In the genomic region with DNA sequence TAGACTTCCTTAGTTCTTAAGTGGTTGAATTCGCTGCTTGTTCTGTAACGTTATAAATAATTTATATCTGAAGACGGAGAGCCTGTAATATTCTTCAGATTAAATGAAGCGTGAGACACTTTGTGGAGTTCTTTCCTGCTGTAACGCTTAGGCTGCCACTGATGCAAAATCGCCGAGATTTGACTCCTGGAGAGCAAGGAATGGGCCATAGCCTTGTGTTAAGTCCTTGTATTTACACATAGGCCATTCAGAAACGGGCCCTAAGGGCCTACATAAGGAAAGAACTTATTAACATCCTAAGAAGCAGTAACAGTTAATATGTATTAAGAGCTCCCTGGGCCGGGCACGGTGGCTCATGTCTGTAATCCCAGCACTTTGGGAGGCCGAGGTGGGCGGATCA, we compare ENCODE assay signal across 8 cellular contexts. TPM values are rescaled to one million over a fixed set of nuclear protein-coding genes. Genes with fewer than 3 reads are reported as not detected.
DNase-seq lines count a peak whose midpoint lies in the region; ATAC-seq, FAIRE-seq and TF ChIP-seq lines count a peak whose summit lies in the region.

No MANE protein-coding gene starts in this region.

- H3K36me3 Mint-ChIP-seq in T-helper 1 cell treated with Interleukin-12 subunit alpha and Interleukin-12 subunit beta and Interleukin-4 antibody, amounts not matched to agents 30 μg/mL and 1 μg/mL, for 36 hours (ENCODE audit: low read depth), result peaks cover 12% of the 10 kb centered on the region
- H3K36me3 Mint-ChIP-seq in activated T-helper 1 cell treated with anti-CD3 and anti-CD28 coated beads, Interleukin-12 subunit alpha, Interleukin-12 subunit beta, Interleukin-2, Interleukin-4 antibody, amounts not matched to agents 30 ng/mL and 10 ng/mL and 1 ng/mL, durations not matched to agents 14 hours and 24 hours and 36 hours (ENCODE audit: low read depth), result peaks cover 21% of the 10 kb centered on the region

- H3K4me1 Mint-ChIP-seq in T-helper 1 cell treated with Interleukin-12 subunit alpha and Interleukin-12 subunit beta and Interleukin-4 antibody, amounts not matched to agents 30 μg/mL and 1 μg/mL, for 36 hours (ENCODE audit: low read depth), result peaks cover 23% of the 10 kb centered on the region
- peaks cover 21% of the 10 kb centered on the region for H3K4me1 Mint-ChIP-seq in activated T-helper 1 cell treated with anti-CD3 and anti-CD28 coated beads, Interleukin-12 subunit alpha, Interleukin-12 subunit beta, Interleukin-2, Interleukin-4 antibody, amounts not matched to agents 30 ng/mL and 10 ng/mL and 1 ng/mL, durations not matched to agents 14 hours and 24 hours and 36 hours (ENCODE audit: low read depth)

- TF ChIP-seq CTCF in keratinocyte (optimal IDR thresholded peaks at IDR 0.05 in 1 of 3, IDR thresholded peaks at IDR 0.05 in 1 of 3, conservative IDR thresholded peaks at IDR 0.05 in 1 of 3; ENCODE audit: extremely low read depth in 1 of 3, insufficient read depth in 2 of 3, low read length in 3 of 3), result no peak
- TF ChIP-seq CTCF in GM10248 (IDR thresholded peaks at IDR 0.05; ENCODE audit: control extremely low read depth, extremely low read depth, low read depth, missing control alignments), result no peak

- H3K4me3 Mint-ChIP-seq in T-helper 1 cell treated with Interleukin-12 subunit alpha and Interleukin-12 subunit beta and Interleukin-4 antibody, amounts not matched to agents 30 μg/mL and 1 μg/mL, for 36 hours, result peak overlapping the region; percentile 96
- H3K4me3 Mint-ChIP-seq in activated T-helper 1 cell treated with anti-CD3 and anti-CD28 coated beads, Interleukin-12 subunit alpha, Interleukin-12 subunit beta, Interleukin-2, Interleukin-4 antibody, amounts not matched to agents 30 ng/mL and 10 ng/mL and 1 ng/mL, durations not matched to agents 14 hours and 24 hours and 36 hours, result peak overlapping the region; percentile 98

- peaks cover 9 to 22% of the 10 kb centered on the region in 2 experiments for H3K36me3 ChIP-seq in keratinocyte (ENCODE audit: control insufficient read depth in 2 of 2, extremely low read depth in 1 of 2, insufficient read depth in 2 of 2, low read length in 2 of 2)
- peaks cover 0 to 5% of the 10 kb centered on the region in 2 donors for H3K36me3 ChIP-seq in stomach smooth muscle (ENCODE audit: control insufficient read depth in 2 of 2, insufficient read depth in 2 of 2, low read length in 2 of 2)

- H4K20me1 ChIP-seq in keratinocyte (ENCODE audit: control insufficient read depth, extremely low read depth, insufficient read depth, low read length), result peaks cover 9% of the 10 kb centered on the region

- H3K9me1 ChIP-seq in keratinocyte (ENCODE audit: control insufficient read depth, extremely low read depth, insufficient read depth, low read length), result peaks cover 5% of the 10 kb centered on the region

- no peak for ATAC-seq in GM19035 (IDR thresholded peaks at IDR 0.05; ENCODE audit: unreplicated experiment)

- POLR2A ChIA-PET in GM10248 (lab: Yijun Ruan, JAX), result no interaction called here

- peak overlapping the region; percentile 98 for H3K4me2 ChIP-seq in keratinocyte (ENCODE audit: control insufficient read depth, extremely low read depth, insufficient read depth, low read depth, low read length)

- FAIRE-seq in keratinocyte (lab: Jason Lieb, UNC), result no peak

- H3K4me1 ChIP-seq in keratinocyte (ENCODE audit: control insufficient read depth, extremely low read depth, insufficient read depth, low read length) (peaks cover 30% of the 10 kb centered on the region), stomach smooth muscle (ENCODE audit: control insufficient read depth, insufficient read depth, low read length) (peaks cover 35% of the 10 kb centered on the region)

- no peak overlapping the region for H2AFZ ChIP-seq in keratinocyte (ENCODE audit: control insufficient read depth, low read length)

- peak overlapping the region; percentile 91 for H3K27ac Mint-ChIP-seq in T-helper 1 cell treated with Interleukin-12 subunit alpha and Interleukin-12 subunit beta and Interleukin-4 antibody, amounts not matched to agents 30 μg/mL and 1 μg/mL, for 36 hours
- peak overlapping the region; percentile 97 for H3K27ac Mint-ChIP-seq in activated T-helper 1 cell treated with anti-CD3 and anti-CD28 coated beads, Interleukin-12 subunit alpha, Interleukin-12 subunit beta, Interleukin-2, Interleukin-4 antibody, amounts not matched to agents 30 ng/mL and 10 ng/mL and 1 ng/mL, durations not matched to agents 14 hours and 24 hours and 36 hours

- H3K27ac ChIP-seq in keratinocyte (ENCODE audit: control insufficient read depth, insufficient read depth, low read length) (peak overlapping the region; percentile 83), stomach smooth muscle (ENCODE audit: low read length) (peak overlapping the region; percentile 79)

- DNase-seq in T-helper 1 cell, result no peak
- no peak for DNase-seq in activated T-helper 1 cell treated with anti-CD3 and anti-CD28 coated beads, Interleukin-12 subunit alpha, Interleukin-12 subunit beta, Interleukin-2, Interleukin-4 antibody, amounts not matched to agents 30 ng/mL and 10 ng/mL and 1 ng/mL, durations not matched to agents 14 hours and 24 hours and 36 hours (ENCODE audit: low spot score)
- no peak for DNase-seq in keratinocyte (ENCODE audit: low read depth, low spot score)
- no peak for DNase-seq in G401 (ENCODE audit: low spot score)
- DNase-seq in GM10248 (ENCODE audit: extremely low spot score), result no peak

- in situ Hi-C loops in G401 (cut with HindIII; ENCODE audit: low sequenced_read_pairs), result no loop called here

- H3K27me3 ChIP-seq in keratinocyte (ENCODE audit: control insufficient read depth, extremely low read depth, insufficient read depth, low read length) (no peaks in the 10 kb centered on the region), stomach smooth muscle (ENCODE audit: control insufficient read depth in 1 of 2, insufficient read depth in 2 of 2, low read length in 2 of 2) (no peaks in the 10 kb centered on the region)

- dilution Hi-C loops in keratinocyte (cut with MboI; ENCODE audit: extremely low pct_ligation_motif_present, low sequenced_read_pairs), result no loop called here

- intact Hi-C loops in activated T-helper 1 cell treated with anti-CD3 and anti-CD28 coated beads, Interleukin-12 subunit alpha, Interleukin-12 subunit beta, Interleukin-2, Interleukin-4 antibody, amounts not matched to agents 30 ng/mL and 10 ng/mL and 1 ng/mL, durations not matched to agents 14 hours and 24 hours and 36 hours (cut with micrococcal nuclease), result loop anchor here (2.0 to 5.0 kb wide), 2 partner anchors 25 to 223 kb away; a partner anchor contains a TSS

- no peaks in the 10 kb centered on the region for H3K27me3 Mint-ChIP-seq in T-helper 1 cell treated with Interleukin-12 subunit alpha and Interleukin-12 subunit beta and Interleukin-4 antibody, amounts not matched to agents 30 μg/mL and 1 μg/mL, for 36 hours (ENCODE audit: low read depth)
- peaks cover 2% of the 10 kb centered on the region for H3K27me3 Mint-ChIP-seq in activated T-helper 1 cell treated with anti-CD3 and anti-CD28 coated beads, Interleukin-12 subunit alpha, Interleukin-12 subunit beta, Interleukin-2, Interleukin-4 antibody, amounts not matched to agents 30 ng/mL and 10 ng/mL and 1 ng/mL, durations not matched to agents 14 hours and 24 hours and 36 hours (ENCODE audit: insufficient read depth)

- H3K9me3 Mint-ChIP-seq in T-helper 1 cell treated with Interleukin-12 subunit alpha and Interleukin-12 subunit beta and Interleukin-4 antibody, amounts not matched to agents 30 μg/mL and 1 μg/mL, for 36 hours, result no peaks in the 10 kb centered on the region
- H3K9me3 Mint-ChIP-seq in activated T-helper 1 cell treated with anti-CD3 and anti-CD28 coated beads, Interleukin-12 subunit alpha, Interleukin-12 subunit beta, Interleukin-2, Interleukin-4 antibody, amounts not matched to agents 30 ng/mL and 10 ng/mL and 1 ng/mL, durations not matched to agents 14 hours and 24 hours and 36 hours, result no peaks in the 10 kb centered on the region

- H3K9ac ChIP-seq in keratinocyte (ENCODE audit: control insufficient read depth, extremely low read depth, insufficient read depth, low read length) (peak overlapping the region; percentile 96), stomach smooth muscle (ENCODE audit: low read length in 2 of 2) (peak overlapping the region; percentile 89 to 92)

- H3K4me3 ChIP-seq in keratinocyte (ENCODE audit: control insufficient read depth in 2 of 3, extremely low read depth in 1 of 3, insufficient read depth in 2 of 3, low read depth in 1 of 3, low read length in 3 of 3) (peak overlapping the region; percentile 96 to 99 (median 98)), stomach smooth muscle (ENCODE audit: low read length in 2 of 2) (peak overlapping the region; percentile 90 to 91)

- no peaks in the 10 kb centered on the region for H3K9me3 ChIP-seq in keratinocyte (ENCODE audit: control insufficient read depth, low read depth, low read length)
- H3K9me3 ChIP-seq in stomach smooth muscle (ENCODE audit: control insufficient read depth in 2 of 2, low read length in 2 of 2), result no peaks in the 10 kb centered on the region

- H3K79me2 ChIP-seq in keratinocyte (ENCODE audit: control insufficient read depth, insufficient read depth, low read length), result peaks cover 44% of the 10 kb centered on the region

- CTCF ChIA-PET in GM10248 (lab: Yijun Ruan, JAX), result interaction anchor here (1.0 kb wide), 2 partner anchors 23 to 68 kb away, joined by 3 to 4 read pairs; no protein-coding TSS in a partner anchor

RNA-seq across cellular contexts. Expression of a gene that starts 0.9 kb away (rescaled TPM):
- 63.6 and 73.3 TPM in 2 replicates for total RNA-seq in activated T-helper 1 cell treated with anti-CD3 and anti-CD28 coated beads, Interleukin-12 subunit alpha, Interleukin-12 subunit beta, Interleukin-2, Interleukin-4 antibody, amounts not matched to agents 30 ng/mL and 10 ng/mL and 1 ng/mL, durations not matched to agents 14 hours and 24 hours and 36 hours
- polyA plus RNA-seq in keratinocyte, result 35.4 to 47.4 TPM (median 36.6 TPM) in 3 replicates
- polyA plus RNA-seq in keratinocyte (2011; ENCODE audit: low read depth), result 41.4 TPM
- polyA plus RNA-seq in keratinocyte (2011; cell fraction: cytosol; rRNA removed), result 26.5 and 57.1 TPM in 2 replicates
- 15.5 and 22.9 TPM in 2 replicates for polyA plus RNA-seq in keratinocyte (2011; cell fraction: nucleus; rRNA removed)
- polyA plus RNA-seq in keratinocyte (2012; ENCODE audit: low replicate concordance), result 45.2 and 58.0 TPM in 2 replicates
- polyA minus RNA-seq in keratinocyte, result 5.1 to 9.4 TPM (median 5.2 TPM) in 3 replicates
- 42.4 TPM for polyA minus RNA-seq in keratinocyte (2011; cell fraction: cytosol; rRNA and poly(A)+ RNA removed)
- polyA minus RNA-seq in keratinocyte (2011; cell fraction: nucleus; rRNA and poly(A)+ RNA removed), result 6.1 and 10.6 TPM in 2 replicates
- total RNA-seq in G401 (2014; rRNA removed; shearing (Covaris generic)), result 101 and 105 TPM in 2 replicates

RNA-seq across cellular contexts. Expression of a gene that starts 1.2 kb away (rescaled TPM):
- total RNA-seq in activated T-helper 1 cell treated with anti-CD3 and anti-CD28 coated beads, Interleukin-12 subunit alpha, Interleukin-12 subunit beta, Interleukin-2, Interleukin-4 antibody, amounts not matched to agents 30 ng/mL and 10 ng/mL and 1 ng/mL, durations not matched to agents 14 hours and 24 hours and 36 hours, result 29.3 and 30.1 TPM in 2 replicates
- polyA plus RNA-seq in keratinocyte, result 105 to 197 TPM (median 126 TPM) in 3 replicates
- 61.1 TPM for polyA plus RNA-seq in keratinocyte (2011; ENCODE audit: low read depth)
- 211 and 254 TPM in 2 replicates for polyA plus RNA-seq in keratinocyte (2011; cell fraction: cytosol; rRNA removed)
- polyA plus RNA-seq in keratinocyte (2011; cell fraction: nucleus; rRNA removed), result 86.6 and 95.3 TPM in 2 replicates
- 148 and 244 TPM in 2 replicates for polyA plus RNA-seq in keratinocyte (2012; ENCODE audit: low replicate concordance)
- polyA minus RNA-seq in keratinocyte, result 105 to 182 TPM (median 114 TPM) in 3 replicates
- 407 TPM for polyA minus RNA-seq in keratinocyte (2011; cell fraction: cytosol; rRNA and poly(A)+ RNA removed)
- 50.0 and 54.6 TPM in 2 replicates for polyA minus RNA-seq in keratinocyte (2011; cell fraction: nucleus; rRNA and poly(A)+ RNA removed)
- total RNA-seq in G401 (2014; rRNA removed; shearing (Covaris generic)), result 111 and 146 TPM in 2 replicates

RNA-seq across cellular contexts. Expression of a gene that starts 26.4 kb away (rescaled TPM):
- 133 and 143 TPM in 2 replicates for total RNA-seq in activated T-helper 1 cell treated with anti-CD3 and anti-CD28 coated beads, Interleukin-12 subunit alpha, Interleukin-12 subunit beta, Interleukin-2, Interleukin-4 antibody, amounts not matched to agents 30 ng/mL and 10 ng/mL and 1 ng/mL, durations not matched to agents 14 hours and 24 hours and 36 hours
- 0.43 to 0.97 TPM (median 0.63 TPM) in 3 replicates for polyA plus RNA-seq in keratinocyte
- 0.26 TPM for polyA plus RNA-seq in keratinocyte (2011; ENCODE audit: low read depth)
- polyA plus RNA-seq in keratinocyte (2011; cell fraction: cytosol; rRNA removed), result 0.98 and 1.2 TPM in 2 replicates
- 3.8 and 5.4 TPM in 2 replicates for polyA plus RNA-seq in keratinocyte (2011; cell fraction: nucleus; rRNA removed)
- 1.0 and 1.3 TPM in 2 replicates for polyA plus RNA-seq in keratinocyte (2012; ENCODE audit: low replicate concordance)
- 1.1 to 3.4 TPM (median 1.3 TPM) in 3 replicates for polyA minus RNA-seq in keratinocyte
- 4.4 TPM for polyA minus RNA-seq in keratinocyte (2011; cell fraction: cytosol; rRNA and poly(A)+ RNA removed)
- 1.5 and 3.3 TPM in 2 replicates for polyA minus RNA-seq in keratinocyte (2011; cell fraction: nucleus; rRNA and poly(A)+ RNA removed)
- total RNA-seq in G401 (2014; rRNA removed; shearing (Covaris generic)), result 1.0 and 12.9 TPM in 2 replicates

RNA-seq across cellular contexts. Expression of a gene that starts 33.0 kb away (rescaled TPM):
- total RNA-seq in activated T-helper 1 cell treated with anti-CD3 and anti-CD28 coated beads, Interleukin-12 subunit alpha, Interleukin-12 subunit beta, Interleukin-2, Interleukin-4 antibody, amounts not matched to agents 30 ng/mL and 10 ng/mL and 1 ng/mL, durations not matched to agents 14 hours and 24 hours and 36 hours, result 47.5 and 55.3 TPM in 2 replicates
- polyA plus RNA-seq in keratinocyte, result 7.4 to 10.3 TPM (median 10.2 TPM) in 3 replicates
- polyA plus RNA-seq in keratinocyte (2011; ENCODE audit: low read depth), result 4.1 TPM
- polyA plus RNA-seq in keratinocyte (2011; cell fraction: cytosol; rRNA removed), result 5.6 and 6.5 TPM in 2 replicates
- 16.0 and 21.7 TPM in 2 replicates for polyA plus RNA-seq in keratinocyte (2011; cell fraction: nucleus; rRNA removed)
- 10.6 and 12.6 TPM in 2 replicates for polyA plus RNA-seq in keratinocyte (2012; ENCODE audit: low replicate concordance)
- 7.1 to 9.1 TPM (median 8.1 TPM) in 3 replicates for polyA minus RNA-seq in keratinocyte
- polyA minus RNA-seq in keratinocyte (2011; cell fraction: cytosol; rRNA and poly(A)+ RNA removed), result 13.0 TPM
- 11.8 and 13.7 TPM in 2 replicates for polyA minus RNA-seq in keratinocyte (2011; cell fraction: nucleus; rRNA and poly(A)+ RNA removed)
- total RNA-seq in G401 (2014; rRNA removed; shearing (Covaris generic)), result 22.2 and 28.2 TPM in 2 replicates

RNA-seq across cellular contexts. Expression of a gene that starts 33.5 kb away (rescaled TPM):
- total RNA-seq in activated T-helper 1 cell treated with anti-CD3 and anti-CD28 coated beads, Interleukin-12 subunit alpha, Interleukin-12 subunit beta, Interleukin-2, Interleukin-4 antibody, amounts not matched to agents 30 ng/mL and 10 ng/mL and 1 ng/mL, durations not matched to agents 14 hours and 24 hours and 36 hours, result 20.0 and 21.5 TPM in 2 replicates
- polyA plus RNA-seq in keratinocyte, result 9.2 to 11.8 TPM (median 11.0 TPM) in 3 replicates
- 1.5 TPM for polyA plus RNA-seq in keratinocyte (2011; ENCODE audit: low read depth)
- polyA plus RNA-seq in keratinocyte (2011; cell fraction: cytosol; rRNA removed), result 6.3 and 7.5 TPM in 2 replicates
- polyA plus RNA-seq in keratinocyte (2011; cell fraction: nucleus; rRNA removed), result 12.6 and 15.6 TPM in 2 replicates
- polyA plus RNA-seq in keratinocyte (2012; ENCODE audit: low replicate concordance), result 4.4 and 9.3 TPM in 2 replicates
- 19.0 to 25.2 TPM (median 19.5 TPM) in 3 replicates for polyA minus RNA-seq in keratinocyte
- 11.9 TPM for polyA minus RNA-seq in keratinocyte (2011; cell fraction: cytosol; rRNA and poly(A)+ RNA removed)
- polyA minus RNA-seq in keratinocyte (2011; cell fraction: nucleus; rRNA and poly(A)+ RNA removed), result 12.6 and 15.1 TPM in 2 replicates
- total RNA-seq in G401 (2014; rRNA removed; shearing (Covaris generic)), result 37.8 and 41.2 TPM in 2 replicates
